In the genomic region with DNA sequence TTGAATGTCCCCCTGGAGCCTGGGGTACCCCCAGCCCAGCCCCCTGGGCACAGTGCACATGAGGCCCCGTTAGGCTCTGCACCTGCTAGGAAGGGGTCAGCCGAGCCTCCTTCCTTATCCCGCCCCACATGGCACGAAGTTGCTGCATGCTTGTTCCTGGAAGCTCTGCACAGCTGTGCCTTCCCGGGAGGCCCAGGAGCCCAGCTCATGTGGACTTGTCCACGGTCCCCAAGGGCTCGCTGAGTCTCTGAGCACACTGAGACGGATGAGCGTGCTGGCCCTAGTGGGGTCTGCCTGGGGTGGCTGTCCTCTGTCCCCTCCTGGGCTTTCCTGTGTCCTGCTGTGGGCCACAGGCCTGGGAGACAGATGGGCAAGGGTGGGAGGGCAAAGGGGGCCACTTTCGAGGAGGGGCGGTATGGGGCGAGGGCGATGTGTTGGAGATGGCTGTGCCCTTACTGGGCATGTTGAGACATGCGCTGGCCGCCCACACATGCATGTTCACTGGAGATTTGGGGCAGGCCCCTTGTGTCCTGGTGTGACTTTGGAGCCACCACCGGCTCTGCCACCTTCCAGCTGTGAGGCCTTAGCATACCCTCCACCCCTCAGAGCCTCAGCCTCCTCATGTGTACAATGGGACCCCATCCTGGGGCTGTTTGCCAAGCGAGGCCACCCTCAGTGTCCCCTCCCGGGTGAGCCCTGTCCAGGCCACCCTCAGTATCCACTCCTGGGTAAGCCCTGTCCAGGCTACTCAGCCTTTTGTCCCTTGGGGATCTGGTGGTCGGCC, we compare ENCODE assay signal across 32 cellular contexts.
DNase-seq lines count a peak whose midpoint lies in the region; ATAC-seq and TF ChIP-seq lines count a peak whose summit lies in the region.
"Had no signal": no experiment of that assay in that cellular context is flagged by ENCODE, and none has a peak within 500 bp of the region (broad histone marks: within the 10 kb centered on the region; RNA-seq: fewer than 3 reads in every experiment).

No MANE protein-coding gene starts in this region.

- DNase-seq in activated CD8-positive, alpha-beta T cell treated with anti-CD3 and anti-CD28 coated beads for 36 hours: peak; percentile 30
- DNase-seq in activated CD8-positive, alpha-beta T cell treated with anti-CD3 and anti-CD28 coated beads, Interleukin-2, amount 10 ng/mL, durations not matched to agents 7 days and 5 days: no peak
- DNase-seq in HCT116 (ENCODE audit: low read depth, low spot score) (no peak), progenitor cell of endocrine pancreas (ENCODE audit: low spot score, unreplicated experiment) (no peak), AG08395 (ENCODE audit: low spot score) (no peak), HuH-7 (ENCODE audit: low spot score) (no peak), CD1c-positive myeloid dendritic cell (ENCODE audit: extremely low spot score) (no peak)
- DNase-seq: ACHN; activated CD4-positive, alpha-beta T cell treated with anti-CD3 and anti-CD28 coated beads for 1 hour; activated gamma-delta T cell; activated T-cell treated with anti-CD3 and anti-CD28 coated beads, Interleukin-2, amount 50 U/mL, for 24 hours; C1 segment of cervical spinal cord; Caco-2; DMS79 treated with DMSO at 0.1 percent for 48 hours; effector memory CD8-positive, alpha-beta T cell; erythroblast; H9; NCI-H1417 treated with DMSO at 0.1 percent for 48 hours; NCI-H2029 treated with DMSO at 0.1 percent for 48 hours; NCI-H2227 treated with DMSO at 0.1 percent for 48 hours; nephron progenitor cell; SHP77 treated with DMSO at 0.1 percent for 48 hours; uterus had no signal

- H2AFZ ChIP-seq in HCT116 (ENCODE audit: low read depth, low read length, poor library complexity, severe bottlenecking): no peak overlapping the region

- H3K27me3 ChIP-seq in HCT116 (ENCODE audit: insufficient read depth, low read length): no peaks in the 10 kb centered on the region
- H3K27me3 ChIP-seq: ascending aorta, pancreas, uterus had no signal

- peak overlapping the region; percentile 34 for H3K27ac Mint-ChIP-seq in activated CD8-positive, alpha-beta T cell treated with anti-CD3 and anti-CD28 coated beads for 36 hours
- no peak overlapping the region for H3K27ac Mint-ChIP-seq in activated CD8-positive, alpha-beta T cell treated with anti-CD3 and anti-CD28 coated beads, Interleukin-2, amount 10 ng/mL, durations not matched to agents 7 days and 5 days
- peak overlapping the region in 3 of 5 experiments; percentile 66 to 87 (median 67) for H3K27ac Mint-ChIP-seq in brain
- H3K27ac Mint-ChIP-seq in progenitor cell of endocrine pancreas: peak overlapping the region; percentile 62
- H3K27ac Mint-ChIP-seq: activated T-cell treated with anti-CD3 and anti-CD28 coated beads, Interleukin-2, amount 50 U/mL, for 24 hours; stimulated activated naive CD8-positive, alpha-beta T cell treated with anti-CD3 and anti-CD28 coated beads, Interleukin-15, Interleukin-2, amounts not matched to agents 100 ng/mL and 50 ng/mL, for 24 hours had no signal

- no peak for TF ChIP-seq CTCF in activated CD8-positive, alpha-beta T cell treated with anti-CD3 and anti-CD28 coated beads for 36 hours (IDR thresholded peaks at IDR 0.05)
- TF ChIP-seq CTCF in HCT116 (IDR thresholded peaks at IDR 0.05 in 2 of 3, conservative IDR thresholded peaks at IDR 0.05 in 1 of 3; ENCODE audit: borderline replicate concordance in 1 of 3, insufficient read depth in 1 of 3, low read depth in 2 of 3, low read length in 2 of 3): no peak
- no peak for TF ChIP-seq CTCF in brain (conservative IDR thresholded peaks at IDR 0.05)
- no peak for TF ChIP-seq CTCF in progenitor cell of endocrine pancreas (IDR thresholded peaks at IDR 0.05; ENCODE audit: unreplicated experiment)

- peak; percentile 38 for ATAC-seq in activated CD8-positive, alpha-beta T cell treated with anti-CD3 and anti-CD28 coated beads for 36 hours
- ATAC-seq in activated CD8-positive, alpha-beta T cell treated with anti-CD3 and anti-CD28 coated beads, Interleukin-2, amount 10 ng/mL, durations not matched to agents 7 days and 5 days: no peak
- no peak for ATAC-seq in HCT116
- ATAC-seq: effector memory CD8-positive, alpha-beta T cell; pancreas had no signal

- no peak overlapping the region for H3K9ac ChIP-seq in HCT116 (ENCODE audit: low read length)

- H3K27me3 Mint-ChIP-seq in activated CD8-positive, alpha-beta T cell treated with anti-CD3 and anti-CD28 coated beads for 36 hours: peaks cover 12% of the 10 kb centered on the region
- H3K27me3 Mint-ChIP-seq in activated CD8-positive, alpha-beta T cell treated with anti-CD3 and anti-CD28 coated beads, Interleukin-2, amount 10 ng/mL, durations not matched to agents 7 days and 5 days (ENCODE audit: low read depth): peaks cover 6% of the 10 kb centered on the region
- H3K27me3 Mint-ChIP-seq in brain (peaks cover 5% of the 10 kb centered on the region), progenitor cell of endocrine pancreas (peaks cover 14% of the 10 kb centered on the region)
- H3K27me3 Mint-ChIP-seq: stimulated activated naive CD8-positive, alpha-beta T cell treated with anti-CD3 and anti-CD28 coated beads, Interleukin-15, Interleukin-2, amounts not matched to agents 100 ng/mL and 50 ng/mL, for 24 hours had no signal

- H3K9me3 ChIP-seq in HCT116 (ENCODE audit: control insufficient read depth in 1 of 2, insufficient read depth in 1 of 2, low read depth in 1 of 2, low read length in 2 of 2): no peaks in the 10 kb centered on the region
- H3K9me3 ChIP-seq: ascending aorta, Caco-2, pancreas, thoracic aorta, uterus had no signal

- no peaks in the 10 kb centered on the region for H3K36me3 Mint-ChIP-seq in activated CD8-positive, alpha-beta T cell treated with anti-CD3 and anti-CD28 coated beads for 36 hours (ENCODE audit: low read depth)
- H3K36me3 Mint-ChIP-seq in activated CD8-positive, alpha-beta T cell treated with anti-CD3 and anti-CD28 coated beads, Interleukin-2, amount 10 ng/mL, durations not matched to agents 7 days and 5 days (ENCODE audit: low read depth): no peaks in the 10 kb centered on the region
- H3K36me3 Mint-ChIP-seq in brain (peaks cover 6% of the 10 kb centered on the region), progenitor cell of endocrine pancreas (ENCODE audit: insufficient read depth) (no peaks in the 10 kb centered on the region)

- peak overlapping the region; percentile 28; the same call in 1 of the 2 replicates for H3K27ac ChIP-seq in HCT116 (ENCODE audit: low read depth, low read length)
- H3K27ac ChIP-seq: ascending aorta, coronary artery, HL-60, pancreas, thoracic aorta, uterus had no signal

- TF ChIP-seq RAD21 in HCT116 (IDR thresholded peaks at IDR 0.05; ENCODE audit: low read depth): no peak

- H3K9me2 ChIP-seq in HCT116 (ENCODE audit: insufficient read depth): no peaks in the 10 kb centered on the region

- no peaks in the 10 kb centered on the region for H3K9me3 Mint-ChIP-seq in activated CD8-positive, alpha-beta T cell treated with anti-CD3 and anti-CD28 coated beads for 36 hours
- H3K9me3 Mint-ChIP-seq in activated CD8-positive, alpha-beta T cell treated with anti-CD3 and anti-CD28 coated beads, Interleukin-2, amount 10 ng/mL, durations not matched to agents 7 days and 5 days (ENCODE audit: insufficient read depth): no peaks in the 10 kb centered on the region
- H3K9me3 Mint-ChIP-seq in brain (no peaks in the 10 kb centered on the region), progenitor cell of endocrine pancreas (ENCODE audit: low read depth) (no peaks in the 10 kb centered on the region)
- H3K9me3 Mint-ChIP-seq: activated T-cell treated with anti-CD3 and anti-CD28 coated beads, Interleukin-2, amount 50 U/mL, for 24 hours; effector memory CD8-positive, alpha-beta T cell; H9; nephron progenitor cell; stimulated activated naive CD8-positive, alpha-beta T cell treated with anti-CD3 and anti-CD28 coated beads, Interleukin-15, Interleukin-2, amounts not matched to agents 100 ng/mL and 50 ng/mL, for 24 hours; T-helper 2 cell treated with Interferon-gamma antibody and Interleukin-4, amounts not matched to agents 5 μg/mL and 100 μg/mL, for 36 hours had no signal

- no peak overlapping the region for H3K4me3 ChIP-seq in HCT116 (replicated peaks in 1 of 2; ENCODE audit: low read depth in 1 of 2, low read length in 2 of 2)
- H3K4me3 ChIP-seq: ascending aorta, coronary artery, pancreas, smooth muscle cell, thoracic aorta, uterus had no signal

- POLR2A ChIA-PET in activated CD8-positive, alpha-beta T cell treated with anti-CD3 and anti-CD28 coated beads for 36 hours (lab: Charles Lee): no interaction called here
- POLR2A ChIA-PET in activated CD8-positive, alpha-beta T cell treated with anti-CD3 and anti-CD28 coated beads, Interleukin-2, amount 10 ng/mL, durations not matched to agents 7 days and 5 days (lab: Charles Lee): no interaction called here
- POLR2A ChIA-PET in HCT116 (lab: Charles Lee): no interaction called here

- H3K36me3 ChIP-seq in HCT116 (ENCODE audit: control insufficient read depth in 1 of 2, insufficient read depth in 2 of 2, low read length in 2 of 2): no peaks in the 10 kb centered on the region
- H3K36me3 ChIP-seq: ascending aorta, pancreas, thoracic aorta, uterus had no signal

- TF ChIP-seq POLR2A in HCT116 (IDR thresholded peaks at IDR 0.05; ENCODE audit: borderline replicate concordance, extremely low read depth, insufficient read depth, insufficient read length): no peak

- H3K4me1 ChIP-seq in HCT116 (ENCODE audit: control insufficient read depth in 1 of 2, insufficient read depth in 2 of 2, low read length in 2 of 2): peaks cover 10 to 27% of the 10 kb centered on the region in 2 experiments; a peak in 3 of 4 replicates
- H3K4me1 ChIP-seq: ascending aorta, pancreas had no signal

- no peaks in the 10 kb centered on the region for H4K20me1 ChIP-seq in HCT116 (ENCODE audit: insufficient read depth)

- no peaks in the 10 kb centered on the region for H3K4me1 Mint-ChIP-seq in activated CD8-positive, alpha-beta T cell treated with anti-CD3 and anti-CD28 coated beads for 36 hours (ENCODE audit: low read depth)
- peaks cover 9% of the 10 kb centered on the region for H3K4me1 Mint-ChIP-seq in activated CD8-positive, alpha-beta T cell treated with anti-CD3 and anti-CD28 coated beads, Interleukin-2, amount 10 ng/mL, durations not matched to agents 7 days and 5 days (ENCODE audit: low read depth)
- H3K4me1 Mint-ChIP-seq in brain: peaks cover 56% of the 10 kb centered on the region
- no peaks in the 10 kb centered on the region for H3K4me1 Mint-ChIP-seq in progenitor cell of endocrine pancreas (ENCODE audit: low read depth)

- BruUV-seq in HCT116 (replicated peaks; lab: Mats Ljungman, UMichigan): no TSS peak

- H3K4me2 ChIP-seq in HCT116 (ENCODE audit: low read length): no peak overlapping the region
- H3K4me2 ChIP-seq: smooth muscle cell had no signal

- RAD21 ChIA-PET in HCT116 (lab: Charles Lee; ENCODE audit: low non-redundant PET in 1 of 2, low total read pairs in 2 of 2, uncharacterized antibody in 2 of 2, unreplicated experiment in 2 of 2): no interaction called here

- CTCF ChIA-PET in activated CD8-positive, alpha-beta T cell treated with anti-CD3 and anti-CD28 coated beads for 36 hours (lab: Charles Lee): no interaction called here
- CTCF ChIA-PET in activated CD8-positive, alpha-beta T cell treated with anti-CD3 and anti-CD28 coated beads, Interleukin-2, amount 10 ng/mL, durations not matched to agents 7 days and 5 days (lab: Charles Lee): no interaction called here
- CTCF ChIA-PET in HCT116 (lab: Charles Lee): no interaction called here

- intact Hi-C loops in activated CD8-positive, alpha-beta T cell treated with anti-CD3 and anti-CD28 coated beads for 36 hours (cut with micrococcal nuclease): no loop called here
- intact Hi-C loops in HCT116 (cut with micrococcal nuclease): no loop called here

- H3K4me3 Mint-ChIP-seq in activated CD8-positive, alpha-beta T cell treated with anti-CD3 and anti-CD28 coated beads for 36 hours: no peak overlapping the region
- no peak overlapping the region for H3K4me3 Mint-ChIP-seq in activated CD8-positive, alpha-beta T cell treated with anti-CD3 and anti-CD28 coated beads, Interleukin-2, amount 10 ng/mL, durations not matched to agents 7 days and 5 days
- no peak overlapping the region for H3K4me3 Mint-ChIP-seq in brain
- no peak overlapping the region for H3K4me3 Mint-ChIP-seq in progenitor cell of endocrine pancreas (ENCODE audit: low read depth)
- H3K4me3 Mint-ChIP-seq: activated T-cell treated with anti-CD3 and anti-CD28 coated beads, Interleukin-2, amount 50 U/mL, for 24 hours; effector memory CD8-positive, alpha-beta T cell; H9; nephron progenitor cell; stimulated activated naive CD8-positive, alpha-beta T cell treated with anti-CD3 and anti-CD28 coated beads, Interleukin-15, Interleukin-2, amounts not matched to agents 100 ng/mL and 50 ng/mL, for 24 hours; T-helper 2 cell treated with Interferon-gamma antibody and Interleukin-4, amounts not matched to agents 5 μg/mL and 100 μg/mL, for 36 hours had no signal

- H3K79me2 ChIP-seq in HCT116 (ENCODE audit: insufficient read depth, low read length): no peaks in the 10 kb centered on the region
